In the genomic region with DNA sequence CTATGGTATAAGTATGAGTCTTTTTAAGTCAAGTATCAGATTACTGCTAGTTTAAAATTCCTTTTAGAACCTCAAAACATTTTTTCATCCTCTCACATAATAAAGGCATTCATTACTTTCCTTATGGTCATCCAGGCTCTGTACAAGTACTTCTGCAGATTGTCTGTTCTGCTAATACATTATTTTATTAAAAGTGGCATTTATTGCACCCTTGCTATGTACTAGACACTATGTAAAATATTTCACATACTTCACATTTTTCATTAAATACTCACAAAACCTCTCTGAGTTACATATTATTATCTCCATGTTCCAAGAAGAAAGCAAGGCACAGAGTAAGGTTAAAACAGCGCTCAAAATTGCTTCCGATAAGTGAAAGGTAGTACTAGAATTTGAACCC, we compare ENCODE assay signal across 20 cellular contexts.
DNase-seq lines count a peak whose midpoint lies in the region; TF ChIP-seq lines count a peak whose summit lies in the region.
"Had no signal": no experiment of that assay in that cellular context is flagged by ENCODE, and none has a peak within 500 bp of the region (broad histone marks: within the 10 kb centered on the region; RNA-seq: fewer than 3 reads in every experiment).

No MANE protein-coding gene starts in this region.

- H3K27me3 ChIP-seq in brain microvascular endothelial cell (replicated peaks) (no peaks in the 10 kb centered on the region), testis (no peaks in the 10 kb centered on the region)
- H3K27me3 ChIP-seq: MG63, spleen, uterus had no signal

- H3K27me3 Mint-ChIP-seq in HFFc6 (ENCODE audit: insufficient read depth) (no peaks in the 10 kb centered on the region), mesothelial cell of epicardium (ENCODE audit: low read depth) (no peaks in the 10 kb centered on the region)
- H3K27me3 Mint-ChIP-seq: CD8-positive, alpha-beta memory T cell; progenitor cell of endocrine pancreas had no signal

- H3K4me3 Mint-ChIP-seq in HFFc6 (peak overlapping the region; percentile 57), mesothelial cell of epicardium (no peak overlapping the region)
- H3K4me3 Mint-ChIP-seq: CD8-positive, alpha-beta memory T cell; natural killer cell had no signal

- peak; percentile 33 for DNase-seq in AG04449 (ENCODE audit: low read depth, low spot score)
- DNase-seq in HFFc6: peak; percentile 84
- no peak for DNase-seq in brain microvascular endothelial cell
- no peak for DNase-seq in mesothelial cell of epicardium (ENCODE audit: low spot score in 2 of 2, unreplicated experiment in 2 of 2)
- no peak for DNase-seq in NCI-H1417 treated with DMSO at 0.1 percent for 48 hours (lab: John Stamatoyannopoulos, UW)
- no peak for DNase-seq in testis
- DNase-seq in NCI-H2227 (lab: John Stamatoyannopoulos, UW; ENCODE audit: unreplicated experiment): no peak
- no peak for DNase-seq in Kasumi-1 (lab: John Stamatoyannopoulos, UW)
- DNase-seq: activated CD4-positive, CD25-positive, alpha-beta regulatory T cell; activated naive CD4-positive, alpha-beta T cell treated with anti-CD3 and anti-CD28 coated beads, Interleukin-2, amount 50 U/mL, for 16 hours; activated T-cell treated with anti-CD3 and anti-CD28 coated beads, Interleukin-2, amount 50 U/mL, for 48 hours; CD8-positive, alpha-beta memory T cell; cortex of kidney; hypothalamus; MG63; natural killer cell; NCI-H1694; spleen; uterus had no signal

- TF ChIP-seq CTCF in AG04449 (IDR thresholded peaks at IDR 0.05; ENCODE audit: insufficient read depth, low read length, missing control alignments) (no peak), HFFc6 (IDR thresholded peaks at IDR 0.05) (no peak), brain microvascular endothelial cell (IDR thresholded peaks at IDR 0.05; ENCODE audit: low read depth, low read length, missing control alignments) (no peak), mesothelial cell of epicardium (IDR thresholded peaks at IDR 0.05; ENCODE audit: unreplicated experiment) (no peak), testis (IDR thresholded peaks at IDR 0.05) (no peak)

- intact Hi-C loops in testis (cut with DNase I; ENCODE audit: low total_unique reads): no loop called here

- H3K36me3 ChIP-seq in brain microvascular endothelial cell (replicated peaks): peaks cover 52% of the 10 kb centered on the region
- no peaks in the 10 kb centered on the region for H3K36me3 ChIP-seq in testis (ENCODE audit: low read depth, missing control alignments)
- H3K36me3 ChIP-seq: uterus had no signal

- peak overlapping the region; percentile 16 for H3K27ac ChIP-seq in brain microvascular endothelial cell
- no peak overlapping the region for H3K27ac ChIP-seq in testis
- H3K27ac ChIP-seq: uterus had no signal

- 89 to 93% methylated on average over 2 of the region's 2 CpGs for whole genome bisulfite sequencing in testis, 2 donors

- H3K4me1 ChIP-seq in testis: no peaks in the 10 kb centered on the region

- POLR2A ChIA-PET in AG04449 (lab: Yijun Ruan, JAX): no interaction called here

- H3K36me3 Mint-ChIP-seq in HFFc6 (ENCODE audit: low read depth) (peaks cover 28% of the 10 kb centered on the region), mesothelial cell of epicardium (peaks cover 13% of the 10 kb centered on the region)
- H3K36me3 Mint-ChIP-seq: natural killer cell had no signal

- TF ChIP-seq POLR2A in testis (IDR thresholded peaks at IDR 0.05): no peak

- in situ Hi-C loops in brain microvascular endothelial cell (cut with HindIII; ENCODE audit: low pct_ligation_motif_present, low sequenced_read_pairs): no loop called here

- peak overlapping the region; percentile 77 for H3K27ac Mint-ChIP-seq in HFFc6
- peak overlapping the region; percentile 81 for H3K27ac Mint-ChIP-seq in mesothelial cell of epicardium
- H3K27ac Mint-ChIP-seq: natural killer cell, progenitor cell of endocrine pancreas had no signal

- no peaks in the 10 kb centered on the region for H3K9me3 ChIP-seq in testis
- H3K9me3 ChIP-seq: MG63, spleen, uterus had no signal

- H3K4me3 ChIP-seq in AG04449 (ENCODE audit: low read depth, low read length): no peak overlapping the region
- H3K4me3 ChIP-seq in brain microvascular endothelial cell (ENCODE audit: low read depth, low read length): no peak overlapping the region
- H3K4me3 ChIP-seq in testis: no peak overlapping the region
- H3K4me3 ChIP-seq: MG63, spleen, uterus had no signal

- CTCF ChIA-PET in AG04449 (lab: Yijun Ruan, JAX): interaction anchor here (2.4 kb wide), 1 partner anchor 365 kb away, joined by 11 read pairs; no protein-coding TSS in a partner anchor

- no peaks in the 10 kb centered on the region for H3K9me3 Mint-ChIP-seq in HFFc6
- no peaks in the 10 kb centered on the region for H3K9me3 Mint-ChIP-seq in mesothelial cell of epicardium
- H3K9me3 Mint-ChIP-seq: CD8-positive, alpha-beta memory T cell; natural killer cell had no signal

- peaks cover 50% of the 10 kb centered on the region for H3K4me1 Mint-ChIP-seq in HFFc6 (ENCODE audit: low read depth)
- peaks cover 20% of the 10 kb centered on the region for H3K4me1 Mint-ChIP-seq in mesothelial cell of epicardium
- H3K4me1 Mint-ChIP-seq: natural killer cell had no signal

Comparison
In these comparisons a context has a peak if more than half of its experiments do, and no peak if none do; other contexts are left out.
1. DNase-seq: peak in AG04449 (single experiment) and HFFc6 (single experiment); none in brain microvascular endothelial cell (single experiment), mesothelial cell of epicardium (0 of 2), NCI-H1417 treated with DMSO at 0.1 percent for 48 hours (single experiment), testis (single experiment), NCI-H2227 (single experiment) and Kasumi-1 (0 of 2).